In genomic region chr5:14173419-14174234, GRCh38 we compare ENCODE assay signal across 12 cellular contexts.
DNase-seq lines count a peak whose midpoint lies in the region; ATAC-seq and TF ChIP-seq lines count a peak whose summit lies in the region.
"Had no signal": no experiment of that assay in that cellular context is flagged by ENCODE, and none has a peak within 500 bp of the region (broad histone marks: within the 10 kb centered on the region; RNA-seq: fewer than 3 reads in every experiment).

No MANE protein-coding gene starts in this region.

- peak overlapping the region; percentile 14; the same call in 1 of the 2 replicates for H3K4me2 ChIP-seq in OCI-LY3 (ENCODE audit: low read length)

- H3K27me3 ChIP-seq in OCI-LY3 (ENCODE audit: low read depth, low read length): no peaks in the 10 kb centered on the region

- H3K4me3 ChIP-seq in AG10803 (ENCODE audit: low read length) (no peak overlapping the region), OCI-LY3 (ENCODE audit: low read length) (no peak overlapping the region)
- H3K4me3 ChIP-seq: HAP-1 had no signal

- no peak overlapping the region for H3K27ac ChIP-seq in OCI-LY3 (ENCODE audit: low read length)

- DNase-seq in AG10803 (ENCODE audit: low read depth) (peak; percentile 39), islet precursor cell (peak; percentile 79), NCI-H187 (lab: John Stamatoyannopoulos, UW) (no peak), GM10266 (ENCODE audit: extremely low spot score) (no peak), NCI-H2196 treated with DMSO at 0.1 percent for 48 hours (lab: John Stamatoyannopoulos, UW; ENCODE audit: unreplicated experiment) (no peak), RPMI8226 (no peak)
- DNase-seq: activated CD4-positive, alpha-beta T cell treated with anti-CD3 and anti-CD28 coated beads, Interleukin-2, amount 50 U/mL, for 1 hour; DMS79; NCI-H1694 treated with DMSO at 0.1 percent for 48 hours had no signal

- no peak overlapping the region for H3K9ac ChIP-seq in OCI-LY3 (ENCODE audit: low read length)

- H3K4me1 ChIP-seq in OCI-LY3 (ENCODE audit: low read length): no peaks in the 10 kb centered on the region

- H3K79me2 ChIP-seq in OCI-LY3 (ENCODE audit: low read length): no peaks in the 10 kb centered on the region

- H4K20me1 ChIP-seq in OCI-LY3 (ENCODE audit: insufficient read depth, low read length): no peaks in the 10 kb centered on the region

- no peaks in the 10 kb centered on the region for H3K9me3 ChIP-seq in OCI-LY3 (ENCODE audit: insufficient read depth, low read length)
- H3K9me3 ChIP-seq: HAP-1 had no signal

- peak; percentile 15 for ATAC-seq in GM21723 (IDR thresholded peaks at IDR 0.05; ENCODE audit: unreplicated experiment)

- H2AFZ ChIP-seq in OCI-LY3 (ENCODE audit: low read depth, low read length): no peak overlapping the region

- no peak for TF ChIP-seq CTCF in AG10803 (conservative IDR thresholded peaks at IDR 0.05; ENCODE audit: low read length)
- no peak for TF ChIP-seq CTCF in OCI-LY3 (IDR thresholded peaks at IDR 0.05; ENCODE audit: low read depth, low read length)
- no peak for TF ChIP-seq CTCF in GM10266 (IDR thresholded peaks at IDR 0.05; ENCODE audit: control insufficient read depth, insufficient read depth, low read depth, missing control alignments)

- H3K36me3 ChIP-seq in OCI-LY3 (replicated peaks; ENCODE audit: low read depth, low read length): no peaks in the 10 kb centered on the region
- H3K36me3 ChIP-seq: HAP-1 had no signal

Comparison
In these comparisons a context has a peak if more than half of its experiments do, and no peak if none do; other contexts are left out.
1. DNase-seq: peak in AG10803 (single experiment) and islet precursor cell (single experiment); none in NCI-H187 (0 of 2), GM10266 (single experiment), NCI-H2196 treated with DMSO at 0.1 percent for 48 hours (single experiment) and RPMI8226 (single experiment).